In genomic region chr15:90214553-90215205, GRCh38 we compare ENCODE assay signal across 2 cellular contexts.
TF ChIP-seq lines count a peak whose summit lies in the region.

No MANE protein-coding gene starts in this region.

TF ChIP-seq in HEK293T, 16 proteins besides CTCF, POLR2A, EP300 and RAD21:
- no peak for TF ChIP-seq CTBP1 (IDR thresholded peaks at IDR 0.05; ENCODE audit: borderline replicate concordance)
- no peak for TF ChIP-seq SUZ12 (IDR thresholded peaks at IDR 0.05)
- no peak for TF ChIP-seq L3MBTL2 (conservative IDR thresholded peaks at IDR 0.05)
- no peak for TF ChIP-seq HDGF (IDR thresholded peaks at IDR 0.05; ENCODE audit: borderline replicate concordance)
- TF ChIP-seq ZNF384 (IDR thresholded peaks at IDR 0.05): no peak
- no peak for TF ChIP-seq ARNT (IDR thresholded peaks at IDR 0.05)
- TF ChIP-seq, protein P1, sequence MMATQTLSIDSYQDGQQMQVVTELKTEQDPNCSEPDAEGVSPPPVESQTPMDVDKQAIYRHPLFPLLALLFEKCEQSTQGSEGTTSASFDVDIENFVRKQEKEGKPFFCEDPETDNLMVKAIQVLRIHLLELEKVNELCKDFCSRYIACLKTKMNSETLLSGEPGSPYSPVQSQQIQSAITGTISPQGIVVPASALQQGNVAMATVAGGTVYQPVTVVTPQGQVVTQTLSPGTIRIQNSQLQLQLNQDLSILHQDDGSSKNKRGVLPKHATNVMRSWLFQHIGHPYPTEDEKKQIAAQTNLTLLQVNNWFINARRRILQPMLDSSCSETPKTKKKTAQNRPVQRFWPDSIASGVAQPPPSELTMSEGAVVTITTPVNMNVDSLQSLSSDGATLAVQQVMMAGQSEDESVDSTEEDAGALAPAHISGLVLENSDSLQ (IDR thresholded peaks at IDR 0.05): no peak
- TF ChIP-seq SP1 (IDR thresholded peaks at IDR 0.05): no peak
- TF ChIP-seq BHLHE40 (IDR thresholded peaks at IDR 0.05; ENCODE audit: borderline replicate concordance): no peak
- no peak for TF ChIP-seq NFRKB (IDR thresholded peaks at IDR 0.05)
- no peak for TF ChIP-seq LEF1 (IDR thresholded peaks at IDR 0.05; ENCODE audit: borderline replicate concordance)
- no peak for TF ChIP-seq TARDBP (IDR thresholded peaks at IDR 0.05)
- TF ChIP-seq FOXM1 (IDR thresholded peaks at IDR 0.05; ENCODE audit: borderline replicate concordance): no peak
- TF ChIP-seq FOXA1 (IDR thresholded peaks at IDR 0.05): no peak

TF ChIP-seq in HepG2, 621 proteins besides CTCF, POLR2A, EP300 and RAD21:
- TF ChIP-seq PHF5A (CRISPR knock-in tag; IDR thresholded peaks at IDR 0.05; ENCODE audit: low read depth, unreplicated experiment): no peak
- peak; percentile 16; the same call in 1 of the 2 replicates for TF ChIP-seq SMC3 (IDR thresholded peaks at IDR 0.05; ENCODE audit: low read length)
